18 cellular contexts compared by ENCODE assay signal in genomic region chr1:27447883-27448282, GRCh38. TPM values are rescaled to one million over a fixed set of nuclear protein-coding genes. Genes with fewer than 3 reads are reported as not detected.
DNase-seq lines count a peak whose midpoint lies in the region; ATAC-seq and TF ChIP-seq lines count a peak whose summit lies in the region.
"Had no signal": no experiment of that assay in that cellular context is flagged by ENCODE, and none has a peak within 500 bp of the region (broad histone marks: within the 10 kb centered on the region; RNA-seq: fewer than 3 reads in every experiment).

No MANE protein-coding gene starts in this region.

- peaks cover 21% of the 10 kb centered on the region for H3K36me3 Mint-ChIP-seq in activated CD8-positive, alpha-beta memory T cell treated with anti-CD3 and anti-CD28 coated beads, Interleukin-2, amount 10 ng/mL, durations not matched to agents 7 days and 5 days
- H3K36me3 Mint-ChIP-seq in WTC11: no peaks in the 10 kb centered on the region; the same call in 1 of the 2 replicates

- H3K27ac Mint-ChIP-seq in activated CD8-positive, alpha-beta memory T cell treated with anti-CD3 and anti-CD28 coated beads, Interleukin-2, amount 10 ng/mL, durations not matched to agents 7 days and 5 days: peak overlapping the region; percentile 1
- H3K27ac Mint-ChIP-seq in WTC11: peak overlapping the region; percentile 73

- H3K4me3 Mint-ChIP-seq in activated CD8-positive, alpha-beta memory T cell treated with anti-CD3 and anti-CD28 coated beads, Interleukin-2, amount 10 ng/mL, durations not matched to agents 7 days and 5 days: no peak overlapping the region
- H3K4me3 Mint-ChIP-seq in WTC11: no peak overlapping the region

- ATAC-seq in activated CD8-positive, alpha-beta memory T cell treated with anti-CD3 and anti-CD28 coated beads, Interleukin-2, amount 10 ng/mL, durations not matched to agents 7 days and 5 days: no peak
- ATAC-seq in WTC11: no peak
- ATAC-seq in left colon: peak; percentile 75
- ATAC-seq in GM18511 (IDR thresholded peaks at IDR 0.05; ENCODE audit: unreplicated experiment): no peak
- ATAC-seq: HepG2 had no signal

- 0 out of 2 replicates have a peak overlapping the region, but pooled peaks have one; percentile 1 for H3K27ac ChIP-seq in 22Rv1
- H3K27ac ChIP-seq: C4-2B, KMS-11 had no signal

- H3K27me3 Mint-ChIP-seq in activated CD8-positive, alpha-beta memory T cell treated with anti-CD3 and anti-CD28 coated beads, Interleukin-2, amount 10 ng/mL, durations not matched to agents 7 days and 5 days: no peaks in the 10 kb centered on the region
- no peaks in the 10 kb centered on the region for H3K27me3 Mint-ChIP-seq in WTC11 (ENCODE audit: low read depth)

- TF ChIP-seq CTCF in 22Rv1 (IDR thresholded peaks at IDR 0.05) (no peak), WTC11 (IDR thresholded peaks at IDR 0.05) (no peak)

- POLR2A ChIA-PET in WTC11 (lab: Charles Lee): no interaction called here

- intact Hi-C loops in left colon (cut with DNase I, micrococcal nuclease): no loop called here

- no peak for DNase-seq in activated CD8-positive, alpha-beta memory T cell treated with anti-CD3 and anti-CD28 coated beads, Interleukin-2, amount 10 ng/mL, durations not matched to agents 7 days and 5 days
- no peak for DNase-seq in activated CD8-positive, alpha-beta memory T cell treated with anti-CD3 and anti-CD28 coated beads, Interleukin-2, amount 50 U/mL, for 4 hours
- DNase-seq in WTC11 (ENCODE audit: low spot score): no peak
- DNase-seq in left colon: peak in 1 of 2 donors; percentile 29
- no peak for DNase-seq in NCI-H226
- DNase-seq in AG08395 (ENCODE audit: low spot score): no peak
- DNase-seq: Caco-2, DMS53, H7, NCI-H1092, NCI-H1694, NCI-H2107, NCI-H446 had no signal

- CTCF ChIA-PET in activated CD8-positive, alpha-beta memory T cell treated with anti-CD3 and anti-CD28 coated beads, Interleukin-2, amount 10 ng/mL, durations not matched to agents 7 days and 5 days (lab: Charles Lee): no interaction called here
- CTCF ChIA-PET in WTC11 (lab: Charles Lee): no interaction called here

- H3K9me3 Mint-ChIP-seq in activated CD8-positive, alpha-beta memory T cell treated with anti-CD3 and anti-CD28 coated beads, Interleukin-2, amount 10 ng/mL, durations not matched to agents 7 days and 5 days (ENCODE audit: low read depth): no peaks in the 10 kb centered on the region
- no peaks in the 10 kb centered on the region for H3K9me3 Mint-ChIP-seq in WTC11

- peaks cover 47% of the 10 kb centered on the region for H3K4me1 Mint-ChIP-seq in activated CD8-positive, alpha-beta memory T cell treated with anti-CD3 and anti-CD28 coated beads, Interleukin-2, amount 10 ng/mL, durations not matched to agents 7 days and 5 days
- H3K4me1 Mint-ChIP-seq in WTC11: peaks cover 42% of the 10 kb centered on the region

TF ChIP-seq in WTC11, 78 proteins besides CTCF, POLR2A, EP300 and RAD21:
- no peak for TF ChIP-seq FOXK1 (CRISPR knock-in tag; IDR thresholded peaks at IDR 0.05)
- no peak for TF ChIP-seq ZNF281 (CRISPR knock-in tag; IDR thresholded peaks at IDR 0.05)
- TF ChIP-seq ZBTB21 (CRISPR knock-in tag; IDR thresholded peaks at IDR 0.05; ENCODE audit: borderline replicate concordance): no peak
- no peak for TF ChIP-seq ZNF532 (CRISPR knock-in tag; IDR thresholded peaks at IDR 0.05; ENCODE audit: borderline replicate concordance)
- TF ChIP-seq TCF7 (CRISPR knock-in tag; IDR thresholded peaks at IDR 0.05; ENCODE audit: low read depth): no peak
- TF ChIP-seq OVOL2 (CRISPR knock-in tag; IDR thresholded peaks at IDR 0.05; ENCODE audit: borderline replicate concordance): no peak
- no peak for TF ChIP-seq ZNF219 (CRISPR knock-in tag; IDR thresholded peaks at IDR 0.05; ENCODE audit: borderline replicate concordance)
- TF ChIP-seq ELF4 (CRISPR knock-in tag; IDR thresholded peaks at IDR 0.05; ENCODE audit: low read depth): no peak
- TF ChIP-seq ZMAT4 (CRISPR knock-in tag; IDR thresholded peaks at IDR 0.05): no peak

RNA-seq across cellular contexts. Expression of gene WASF2, which starts 42.1 kb away (rescaled TPM):
- total RNA-seq in activated CD8-positive, alpha-beta memory T cell treated with anti-CD3 and anti-CD28 coated beads, Interleukin-2, amount 10 ng/mL, durations not matched to agents 7 days and 5 days: 100 to 1,000 TPM; 113 to 117 TPM
- 90.1 to 104 TPM (median 92.8 TPM) in 3 replicates for total RNA-seq in WTC11 (2021)
- 100 to 1,000 TPM in 1 of 2 donors, 10 to 100 TPM in 1; 97.7 to 144 TPM for total RNA-seq in left colon

RNA-seq across cellular contexts. Expression of gene GPR3, which starts 55.5 kb away (rescaled TPM):
- under 1 TPM; 0.44 to 0.49 TPM for total RNA-seq in activated CD8-positive, alpha-beta memory T cell treated with anti-CD3 and anti-CD28 coated beads, Interleukin-2, amount 10 ng/mL, durations not matched to agents 7 days and 5 days
- total RNA-seq in WTC11 (2021) (7.8 to 12.4 TPM (median 7.8 TPM) in 3 replicates), left colon (not detected)
